ENCODE assay signal across 18 cellular contexts in the genomic region with DNA sequence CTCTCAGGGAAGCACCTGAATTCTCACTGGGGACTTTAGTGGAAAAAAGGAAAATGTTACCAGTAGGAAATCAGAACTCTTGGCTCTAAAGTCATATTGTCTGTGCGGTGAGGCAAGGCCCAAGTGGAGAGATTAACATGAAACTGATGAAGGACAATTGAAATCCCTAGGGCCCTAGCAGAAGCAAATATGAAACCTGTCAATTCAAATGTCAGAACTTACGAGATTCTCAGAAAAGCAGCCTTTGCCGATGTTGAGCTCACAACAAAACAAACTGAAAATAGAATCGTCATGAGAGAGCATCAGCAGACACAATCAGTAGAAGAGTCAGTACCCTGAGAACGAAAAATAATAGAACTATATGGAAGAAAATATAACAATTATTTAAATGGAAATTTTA.
DNase-seq lines count a peak whose midpoint lies in the region; ATAC-seq and TF ChIP-seq lines count a peak whose summit lies in the region.
"Had no signal": no experiment of that assay in that cellular context is flagged by ENCODE, and none has a peak within 500 bp of the region (broad histone marks: within the 10 kb centered on the region; RNA-seq: fewer than 3 reads in every experiment).

No MANE protein-coding gene starts in this region.

- H3K36me3 ChIP-seq in ascending aorta, result peaks cover 0 to 6% of the 10 kb centered on the region in 2 donors

- no peaks in the 10 kb centered on the region for H3K9me3 ChIP-seq in ascending aorta
- H3K9me3 ChIP-seq: SK-N-SH had no signal

- no peak overlapping the region for H3K4me3 ChIP-seq in GM12865 (ENCODE audit: low read depth, low read length)
- H3K4me3 ChIP-seq in ascending aorta, result no peak overlapping the region

- no peaks in the 10 kb centered on the region for H3K4me1 ChIP-seq in ascending aorta

- no peaks in the 10 kb centered on the region for H3K27me3 ChIP-seq in ascending aorta

- peak; percentile 92 for ATAC-seq in GM19351 (IDR thresholded peaks at IDR 0.05; ENCODE audit: unreplicated experiment)
- peak; percentile 76 for ATAC-seq in HG03439 (IDR thresholded peaks at IDR 0.05; ENCODE audit: unreplicated experiment)
- ATAC-seq: T-cell had no signal

- no peak overlapping the region for H3K27ac ChIP-seq in ascending aorta
- H3K27ac ChIP-seq: KMS-11 had no signal

- DNase-seq in GM12865 (ENCODE audit: low read depth), result peak; percentile 62
- no peak for DNase-seq in ascending aorta (ENCODE audit: low spot score in 2 of 2)
- no peak for DNase-seq in SIG-M5 treated with dmso at 0.1 percent for 504 hours (lab: John Stamatoyannopoulos, UW; ENCODE audit: unreplicated experiment)
- no peak for DNase-seq in SKM-1 treated with dmso at 0.1 percent for 144 hours (lab: John Stamatoyannopoulos, UW; ENCODE audit: unreplicated experiment)
- DNase-seq in stimulated activated CD4-positive, alpha-beta T cell treated with anti-CD3 and anti-CD28 coated beads, Interleukin-2, amount 100 ng/mL, for 24 hours, result no peak
- DNase-seq: DMS79 treated with DMSO at 0.1 percent for 48 hours, H9, NCI-H1436, NCI-H2029, NCI-H345, NCI-H524 treated with DMSO at 0.1 percent for 48 hours, SHP77, SK-N-SH, T-cell, T-helper 9 cell had no signal

- TF ChIP-seq CTCF in GM12865 (IDR thresholded peaks at IDR 0.05; ENCODE audit: insufficient read depth, low read depth, low read length, missing control alignments) (no peak), ascending aorta (IDR thresholded peaks at IDR 0.05) (no peak)

- intact Hi-C loops in ascending aorta (cut with DNase I), result no loop called here
